1 cellular context compared by ENCODE assay signal in the genomic region with DNA sequence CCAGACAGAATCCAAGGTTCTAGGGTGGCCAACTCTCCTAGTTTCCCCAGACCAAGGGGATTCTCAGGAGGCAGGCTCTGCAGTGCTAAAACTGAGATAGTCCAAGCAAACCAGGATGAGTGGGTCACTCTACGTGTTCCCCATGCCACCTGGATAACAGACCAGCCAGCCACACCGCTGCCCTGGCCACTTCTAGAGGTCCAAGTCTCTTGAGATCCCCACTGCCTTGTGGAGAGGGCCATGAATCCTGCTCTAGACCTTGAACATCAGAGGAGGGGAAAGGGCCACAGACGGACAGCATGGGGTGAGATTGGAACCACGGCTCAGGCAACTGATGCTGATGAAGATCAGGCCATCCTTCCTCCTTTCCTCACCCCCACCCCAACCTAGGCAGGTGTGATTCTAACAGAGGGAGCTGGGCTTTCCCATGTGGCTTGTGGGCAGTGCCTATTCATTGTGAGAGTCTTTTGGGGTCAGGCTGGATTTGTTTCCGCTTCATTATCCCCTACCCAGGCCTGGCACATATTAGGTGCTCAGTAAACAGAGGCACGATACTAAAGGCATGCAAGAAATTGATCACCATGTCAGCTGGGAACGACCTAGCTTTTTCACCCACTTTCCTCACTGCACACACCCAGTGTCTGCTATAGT.
TF ChIP-seq lines count a peak whose summit lies in the region.

No MANE protein-coding gene starts in this region.

TF ChIP-seq in GM12878, 131 proteins besides CTCF, POLR2A, EP300 and RAD21 (continued from another document and continues in another):
- TF ChIP-seq, protein P1, sequence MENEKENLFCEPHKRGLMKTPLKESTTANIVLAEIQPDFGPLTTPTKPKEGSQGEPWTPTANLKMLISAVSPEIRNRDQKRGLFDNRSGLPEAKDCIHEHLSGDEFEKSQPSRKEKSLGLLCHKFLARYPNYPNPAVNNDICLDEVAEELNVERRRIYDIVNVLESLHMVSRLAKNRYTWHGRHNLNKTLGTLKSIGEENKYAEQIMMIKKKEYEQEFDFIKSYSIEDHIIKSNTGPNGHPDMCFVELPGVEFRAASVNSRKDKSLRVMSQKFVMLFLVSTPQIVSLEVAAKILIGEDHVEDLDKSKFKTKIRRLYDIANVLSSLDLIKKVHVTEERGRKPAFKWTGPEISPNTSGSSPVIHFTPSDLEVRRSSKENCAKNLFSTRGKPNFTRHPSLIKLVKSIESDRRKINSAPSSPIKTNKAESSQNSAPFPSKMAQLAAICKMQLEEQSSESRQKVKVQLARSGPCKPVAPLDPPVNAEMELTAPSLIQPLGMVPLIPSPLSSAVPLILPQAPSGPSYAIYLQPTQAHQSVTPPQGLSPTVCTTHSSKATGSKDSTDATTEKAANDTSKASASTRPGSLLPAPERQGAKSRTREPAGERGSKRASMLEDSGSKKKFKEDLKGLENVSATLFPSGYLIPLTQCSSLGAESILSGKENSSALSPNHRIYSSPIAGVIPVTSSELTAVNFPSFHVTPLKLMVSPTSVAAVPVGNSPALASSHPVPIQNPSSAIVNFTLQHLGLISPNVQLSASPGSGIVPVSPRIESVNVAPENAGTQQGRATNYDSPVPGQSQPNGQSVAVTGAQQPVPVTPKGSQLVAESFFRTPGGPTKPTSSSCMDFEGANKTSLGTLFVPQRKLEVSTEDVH (IDR thresholded peaks at IDR 0.05; ENCODE audit: low read depth, partially characterized antibody): no peak
- TF ChIP-seq ZNF217 (IDR thresholded peaks at IDR 0.05): peak; percentile 97
- TF ChIP-seq, protein P2, sequence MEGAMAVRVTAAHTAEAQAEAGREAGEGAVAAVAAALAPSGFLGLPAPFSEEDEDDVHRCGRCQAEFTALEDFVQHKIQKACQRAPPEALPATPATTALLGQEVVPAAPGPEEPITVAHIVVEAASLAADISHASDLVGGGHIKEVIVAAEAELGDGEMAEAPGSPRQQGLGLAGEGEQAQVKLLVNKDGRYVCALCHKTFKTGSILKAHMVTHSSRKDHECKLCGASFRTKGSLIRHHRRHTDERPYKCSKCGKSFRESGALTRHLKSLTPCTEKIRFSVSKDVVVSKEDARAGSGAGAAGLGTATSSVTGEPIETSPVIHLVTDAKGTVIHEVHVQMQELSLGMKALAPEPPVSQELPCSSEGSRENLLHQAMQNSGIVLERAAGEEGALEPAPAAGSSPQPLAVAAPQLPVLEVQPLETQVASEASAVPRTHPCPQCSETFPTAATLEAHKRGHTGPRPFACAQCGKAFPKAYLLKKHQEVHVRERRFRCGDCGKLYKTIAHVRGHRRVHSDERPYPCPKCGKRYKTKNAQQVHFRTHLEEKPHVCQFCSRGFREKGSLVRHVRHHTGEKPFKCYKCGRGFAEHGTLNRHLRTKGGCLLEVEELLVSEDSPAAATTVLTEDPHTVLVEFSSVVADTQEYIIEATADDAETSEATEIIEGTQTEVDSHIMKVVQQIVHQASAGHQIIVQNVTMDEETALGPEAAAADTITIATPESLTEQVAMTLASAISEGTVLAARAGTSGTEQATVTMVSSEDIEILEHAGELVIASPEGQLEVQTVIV (IDR thresholded peaks at IDR 0.05; ENCODE audit: borderline replicate concordance, partially characterized antibody): no peak
- TF ChIP-seq HDAC6 (IDR thresholded peaks at IDR 0.05; ENCODE audit: unreplicated experiment): no peak
- peak; percentile 69; the same call in 1 of the 2 replicates for TF ChIP-seq BMI1 (IDR thresholded peaks at IDR 0.05; ENCODE audit: borderline replicate concordance)
- TF ChIP-seq SIX5 (IDR thresholded peaks at IDR 0.05; ENCODE audit: low read depth, low read length, severe bottlenecking): no peak
- no peak for TF ChIP-seq NR2C2 (IDR thresholded peaks at IDR 0.05; ENCODE audit: borderline replicate concordance, control insufficient read depth, insufficient read length, low read depth)
- TF ChIP-seq WRNIP1 (IDR thresholded peaks at IDR 0.05; ENCODE audit: borderline replicate concordance, low read depth, low read length): no peak
- TF ChIP-seq, protein P3, sequence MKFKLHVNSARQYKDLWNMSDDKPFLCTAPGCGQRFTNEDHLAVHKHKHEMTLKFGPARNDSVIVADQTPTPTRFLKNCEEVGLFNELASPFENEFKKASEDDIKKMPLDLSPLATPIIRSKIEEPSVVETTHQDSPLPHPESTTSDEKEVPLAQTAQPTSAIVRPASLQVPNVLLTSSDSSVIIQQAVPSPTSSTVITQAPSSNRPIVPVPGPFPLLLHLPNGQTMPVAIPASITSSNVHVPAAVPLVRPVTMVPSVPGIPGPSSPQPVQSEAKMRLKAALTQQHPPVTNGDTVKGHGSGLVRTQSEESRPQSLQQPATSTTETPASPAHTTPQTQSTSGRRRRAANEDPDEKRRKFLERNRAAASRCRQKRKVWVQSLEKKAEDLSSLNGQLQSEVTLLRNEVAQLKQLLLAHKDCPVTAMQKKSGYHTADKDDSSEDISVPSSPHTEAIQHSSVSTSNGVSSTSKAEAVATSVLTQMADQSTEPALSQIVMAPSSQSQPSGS (IDR thresholded peaks at IDR 0.05; ENCODE audit: low read length): peak; percentile 77
- TF ChIP-seq, protein P4, sequence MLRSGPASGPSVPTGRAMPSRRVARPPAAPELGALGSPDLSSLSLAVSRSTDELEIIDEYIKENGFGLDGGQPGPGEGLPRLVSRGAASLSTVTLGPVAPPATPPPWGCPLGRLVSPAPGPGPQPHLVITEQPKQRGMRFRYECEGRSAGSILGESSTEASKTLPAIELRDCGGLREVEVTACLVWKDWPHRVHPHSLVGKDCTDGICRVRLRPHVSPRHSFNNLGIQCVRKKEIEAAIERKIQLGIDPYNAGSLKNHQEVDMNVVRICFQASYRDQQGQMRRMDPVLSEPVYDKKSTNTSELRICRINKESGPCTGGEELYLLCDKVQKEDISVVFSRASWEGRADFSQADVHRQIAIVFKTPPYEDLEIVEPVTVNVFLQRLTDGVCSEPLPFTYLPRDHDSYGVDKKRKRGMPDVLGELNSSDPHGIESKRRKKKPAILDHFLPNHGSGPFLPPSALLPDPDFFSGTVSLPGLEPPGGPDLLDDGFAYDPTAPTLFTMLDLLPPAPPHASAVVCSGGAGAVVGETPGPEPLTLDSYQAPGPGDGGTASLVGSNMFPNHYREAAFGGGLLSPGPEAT (IDR thresholded peaks at IDR 0.05; ENCODE audit: low read depth): peak; percentile 88
- peak in 1 of 2 experiments; percentile 88; a peak in 2 of 4 replicates for TF ChIP-seq ETV6 (conservative IDR thresholded peaks at IDR 0.05 in 1 of 2, IDR thresholded peaks at IDR 0.05 in 1 of 2; ENCODE audit: borderline replicate concordance in 1 of 2, low read depth in 1 of 2)
- TF ChIP-seq, protein P5, sequence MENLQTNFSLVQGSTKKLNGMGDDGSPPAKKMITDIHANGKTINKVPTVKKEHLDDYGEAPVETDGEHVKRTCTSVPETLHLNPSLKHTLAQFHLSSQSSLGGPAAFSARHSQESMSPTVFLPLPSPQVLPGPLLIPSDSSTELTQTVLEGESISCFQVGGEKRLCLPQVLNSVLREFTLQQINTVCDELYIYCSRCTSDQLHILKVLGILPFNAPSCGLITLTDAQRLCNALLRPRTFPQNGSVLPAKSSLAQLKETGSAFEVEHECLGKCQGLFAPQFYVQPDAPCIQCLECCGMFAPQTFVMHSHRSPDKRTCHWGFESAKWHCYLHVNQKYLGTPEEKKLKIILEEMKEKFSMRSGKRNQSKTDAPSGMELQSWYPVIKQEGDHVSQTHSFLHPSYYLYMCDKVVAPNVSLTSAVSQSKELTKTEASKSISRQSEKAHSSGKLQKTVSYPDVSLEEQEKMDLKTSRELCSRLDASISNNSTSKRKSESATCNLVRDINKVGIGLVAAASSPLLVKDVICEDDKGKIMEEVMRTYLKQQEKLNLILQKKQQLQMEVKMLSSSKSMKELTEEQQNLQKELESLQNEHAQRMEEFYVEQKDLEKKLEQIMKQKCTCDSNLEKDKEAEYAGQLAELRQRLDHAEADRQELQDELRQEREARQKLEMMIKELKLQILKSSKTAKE (IDR thresholded peaks at IDR 0.05; ENCODE audit: low read depth, poor library complexity, severe bottlenecking): peak; percentile 81
- TF ChIP-seq, protein P6, sequence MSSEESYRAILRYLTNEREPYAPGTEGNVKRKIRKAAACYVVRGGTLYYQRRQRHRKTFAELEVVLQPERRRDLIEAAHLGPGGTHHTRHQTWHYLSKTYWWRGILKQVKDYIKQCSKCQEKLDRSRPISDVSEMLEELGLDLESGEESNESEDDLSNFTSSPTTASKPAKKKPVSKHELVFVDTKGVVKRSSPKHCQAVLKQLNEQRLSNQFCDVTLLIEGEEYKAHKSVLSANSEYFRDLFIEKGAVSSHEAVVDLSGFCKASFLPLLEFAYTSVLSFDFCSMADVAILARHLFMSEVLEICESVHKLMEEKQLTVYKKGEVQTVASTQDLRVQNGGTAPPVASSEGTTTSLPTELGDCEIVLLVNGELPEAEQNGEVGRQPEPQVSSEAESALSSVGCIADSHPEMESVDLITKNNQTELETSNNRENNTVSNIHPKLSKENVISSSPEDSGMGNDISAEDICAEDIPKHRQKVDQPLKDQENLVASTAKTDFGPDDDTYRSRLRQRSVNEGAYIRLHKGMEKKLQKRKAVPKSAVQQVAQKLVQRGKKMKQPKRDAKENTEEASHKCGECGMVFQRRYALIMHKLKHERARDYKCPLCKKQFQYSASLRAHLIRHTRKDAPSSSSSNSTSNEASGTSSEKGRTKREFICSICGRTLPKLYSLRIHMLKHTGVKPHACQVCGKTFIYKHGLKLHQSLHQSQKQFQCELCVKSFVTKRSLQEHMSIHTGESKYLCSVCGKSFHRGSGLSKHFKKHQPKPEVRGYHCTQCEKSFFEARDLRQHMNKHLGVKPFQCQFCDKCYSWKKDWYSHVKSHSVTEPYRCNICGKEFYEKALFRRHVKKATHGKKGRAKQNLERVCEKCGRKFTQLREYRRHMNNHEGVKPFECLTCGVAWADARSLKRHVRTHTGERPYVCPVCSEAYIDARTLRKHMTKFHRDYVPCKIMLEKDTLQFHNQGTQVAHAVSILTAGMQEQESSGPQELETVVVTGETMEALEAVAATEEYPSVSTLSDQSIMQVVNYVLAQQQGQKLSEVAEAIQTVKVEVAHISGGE (CRISPR knock-in tag; IDR thresholded peaks at IDR 0.05): no peak
- TF ChIP-seq HDGF (IDR thresholded peaks at IDR 0.05): no peak
- TF ChIP-seq RAD51 (IDR thresholded peaks at IDR 0.05): no peak
- peak; percentile 74 to 81 for TF ChIP-seq BHLHE40 (IDR thresholded peaks at IDR 0.05; ENCODE audit: borderline replicate concordance in 1 of 2, low read depth in 2 of 2, low read length in 1 of 2)
- TF ChIP-seq RBBP5 (conservative IDR thresholded peaks at IDR 0.05): no peak
- no peak for TF ChIP-seq RFX5 (IDR thresholded peaks at IDR 0.05; ENCODE audit: low read depth, low read length)
- TF ChIP-seq NBN (IDR thresholded peaks at IDR 0.05): peak; percentile 74; the same call in 1 of the 2 replicates
- TF ChIP-seq HDAC2 (IDR thresholded peaks at IDR 0.05): no peak
- TF ChIP-seq, protein P7, sequence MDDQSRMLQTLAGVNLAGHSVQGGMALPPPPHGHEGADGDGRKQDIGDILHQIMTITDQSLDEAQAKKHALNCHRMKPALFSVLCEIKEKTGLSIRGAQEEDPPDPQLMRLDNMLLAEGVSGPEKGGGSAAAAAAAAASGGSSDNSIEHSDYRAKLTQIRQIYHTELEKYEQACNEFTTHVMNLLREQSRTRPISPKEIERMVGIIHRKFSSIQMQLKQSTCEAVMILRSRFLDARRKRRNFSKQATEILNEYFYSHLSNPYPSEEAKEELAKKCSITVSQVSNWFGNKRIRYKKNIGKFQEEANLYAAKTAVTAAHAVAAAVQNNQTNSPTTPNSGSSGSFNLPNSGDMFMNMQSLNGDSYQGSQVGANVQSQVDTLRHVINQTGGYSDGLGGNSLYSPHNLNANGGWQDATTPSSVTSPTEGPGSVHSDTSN (IDR thresholded peaks at IDR 0.05; ENCODE audit: insufficient replicate concordance, low read depth, low read length): no peak
- no peak for TF ChIP-seq EGR1 (IDR thresholded peaks at IDR 0.05; ENCODE audit: borderline replicate concordance in 1 of 2, low read depth in 2 of 2, low read length in 2 of 2)
- TF ChIP-seq, protein P8, sequence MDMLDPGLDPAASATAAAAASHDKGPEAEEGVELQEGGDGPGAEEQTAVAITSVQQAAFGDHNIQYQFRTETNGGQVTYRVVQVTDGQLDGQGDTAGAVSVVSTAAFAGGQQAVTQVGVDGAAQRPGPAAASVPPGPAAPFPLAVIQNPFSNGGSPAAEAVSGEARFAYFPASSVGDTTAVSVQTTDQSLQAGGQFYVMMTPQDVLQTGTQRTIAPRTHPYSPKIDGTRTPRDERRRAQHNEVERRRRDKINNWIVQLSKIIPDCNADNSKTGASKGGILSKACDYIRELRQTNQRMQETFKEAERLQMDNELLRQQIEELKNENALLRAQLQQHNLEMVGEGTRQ (IDR thresholded peaks at IDR 0.05; ENCODE audit: borderline replicate concordance, low read depth, low read length): no peak
- TF ChIP-seq CREB1 (IDR thresholded peaks at IDR 0.05; ENCODE audit: low read depth): no peak
- TF ChIP-seq RUNX3 (IDR thresholded peaks at IDR 0.05; ENCODE audit: low read length): peak; percentile 100
- no peak for TF ChIP-seq POLR2AphosphoS2 (IDR thresholded peaks at IDR 0.05; ENCODE audit: low read depth, low read length)
- TF ChIP-seq POLR2AphosphoS5 (IDR thresholded peaks at IDR 0.05; ENCODE audit: low read length): no peak
- no peak for TF ChIP-seq KLF5 (IDR thresholded peaks at IDR 0.05; ENCODE audit: partially characterized antibody)
- TF ChIP-seq, protein P9, sequence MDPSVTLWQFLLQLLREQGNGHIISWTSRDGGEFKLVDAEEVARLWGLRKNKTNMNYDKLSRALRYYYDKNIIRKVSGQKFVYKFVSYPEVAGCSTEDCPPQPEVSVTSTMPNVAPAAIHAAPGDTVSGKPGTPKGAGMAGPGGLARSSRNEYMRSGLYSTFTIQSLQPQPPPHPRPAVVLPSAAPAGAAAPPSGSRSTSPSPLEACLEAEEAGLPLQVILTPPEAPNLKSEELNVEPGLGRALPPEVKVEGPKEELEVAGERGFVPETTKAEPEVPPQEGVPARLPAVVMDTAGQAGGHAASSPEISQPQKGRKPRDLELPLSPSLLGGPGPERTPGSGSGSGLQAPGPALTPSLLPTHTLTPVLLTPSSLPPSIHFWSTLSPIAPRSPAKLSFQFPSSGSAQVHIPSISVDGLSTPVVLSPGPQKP (IDR thresholded peaks at IDR 0.05; ENCODE audit: low read depth, low read length): no peak
- peak; percentile 88; the same call in 1 of the 2 replicates for TF ChIP-seq MTA3 (IDR thresholded peaks at IDR 0.05; ENCODE audit: borderline replicate concordance, low read length)
- TF ChIP-seq MYB (IDR thresholded peaks at IDR 0.05; ENCODE audit: borderline replicate concordance, low read depth, low read length): no peak
- TF ChIP-seq, protein P10, sequence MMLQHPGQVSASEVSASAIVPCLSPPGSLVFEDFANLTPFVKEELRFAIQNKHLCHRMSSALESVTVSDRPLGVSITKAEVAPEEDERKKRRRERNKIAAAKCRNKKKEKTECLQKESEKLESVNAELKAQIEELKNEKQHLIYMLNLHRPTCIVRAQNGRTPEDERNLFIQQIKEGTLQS (IDR thresholded peaks at IDR 0.05; ENCODE audit: borderline replicate concordance, extremely low read depth, low read depth, low read length): no peak
- no peak for TF ChIP-seq NFXL1 (IDR thresholded peaks at IDR 0.05; ENCODE audit: borderline replicate concordance)
- peak; percentile 84 for TF ChIP-seq RELA (IDR thresholded peaks at IDR 0.05; ENCODE audit: borderline replicate concordance, partially characterized antibody)
- no peak for TF ChIP-seq ZSCAN29 (IDR thresholded peaks at IDR 0.05)
- no peak for TF ChIP-seq EZH2 (IDR thresholded peaks at IDR 0.05; ENCODE audit: borderline replicate concordance, control insufficient read depth, low read depth, low read length)
- TF ChIP-seq SMC3 (IDR thresholded peaks at IDR 0.05; ENCODE audit: borderline replicate concordance, low read length): peak; percentile 4; the same call in 1 of the 2 replicates
- TF ChIP-seq PML (IDR thresholded peaks at IDR 0.05; ENCODE audit: low read length): no peak; the same call in 1 of the 2 replicates
